In genomic region chr16:25177512-25177830, GRCh38 we compare ENCODE assay signal across 24 cellular contexts. TPM values are rescaled to one million over a fixed set of nuclear protein-coding genes. Genes with fewer than 3 reads are reported as not detected.
"Had no signal": no experiment of that assay in that cellular context is flagged by ENCODE, and none has a peak within 500 bp of the region (broad histone marks: within the 10 kb centered on the region; RNA-seq: fewer than 3 reads in every experiment).

No MANE protein-coding gene starts in this region.

- H3K27me3 Mint-ChIP-seq: naive thymus-derived CD4-positive, alpha-beta T cell; stimulated activated naive B cell treated with anti-CD40 and anti-IgM and Interleukin-4, amounts not matched to agents 10 μg/mL and 1 μg/mL and 100 μg/mL, for 72 hours; stimulated activated naive CD8-positive, alpha-beta T cell treated with anti-CD3 and anti-CD28 coated beads, Interleukin-15, amount 100 ng/mL, for 72 hours; type B pancreatic cell had no signal

- H3K27ac Mint-ChIP-seq: type B pancreatic cell had no signal

- ATAC-seq: esophagus mucosa; gastrocnemius medialis; left ventricle myocardium superior; naive thymus-derived CD4-positive, alpha-beta T cell; stimulated activated naive B cell treated with anti-CD40 and anti-IgM and Interleukin-4, amounts not matched to agents 10 μg/mL and 1 μg/mL and 100 μg/mL, for 72 hours; stimulated activated naive CD8-positive, alpha-beta T cell treated with anti-CD3 and anti-CD28 coated beads, Interleukin-15, amount 100 ng/mL, for 72 hours had no signal

- DNase-seq: effector CD8-positive, alpha-beta T cell; gastrocnemius medialis; heart right ventricle; islet precursor cell; left ventricle myocardium superior; midbrain; naive thymus-derived CD4-positive, alpha-beta T cell; nephron progenitor cell; sigmoid colon; stimulated activated CD4-positive, alpha-beta T cell treated with anti-CD3 and anti-CD28 coated beads, Interleukin-2, amount 100 ng/mL, for 24 hours; stimulated activated CD4-positive, alpha-beta T cell treated with anti-CD3 and anti-CD28 coated beads, Interleukin-4, amount 100 ng/mL, for 4 hours; stimulated activated naive B cell treated with anti-CD40 and anti-IgM and Interleukin-4, amounts not matched to agents 10 μg/mL and 1 μg/mL and 100 μg/mL, for 72 hours; stimulated activated naive CD8-positive, alpha-beta T cell treated with anti-CD3 and anti-CD28 coated beads, Interleukin-15, amount 100 ng/mL, for 72 hours had no signal

- H3K9me3 ChIP-seq: gastrocnemius medialis, heart right ventricle, sigmoid colon, thoracic aorta had no signal

- H3K4me3 ChIP-seq: coronary artery, gastrocnemius medialis, heart right ventricle, lung, sigmoid colon, skin epidermis, thoracic aorta had no signal

- H3K27ac ChIP-seq: coronary artery, gastrocnemius medialis, heart right ventricle, sigmoid colon, skin epidermis, thoracic aorta had no signal

- H3K27me3 ChIP-seq: gastrocnemius medialis, heart right ventricle, sigmoid colon had no signal

- H3K4me1 Mint-ChIP-seq: stimulated activated naive B cell treated with anti-CD40 and anti-IgM and Interleukin-4, amounts not matched to agents 10 μg/mL and 1 μg/mL and 100 μg/mL, for 72 hours had no signal

- H3K4me1 ChIP-seq: gastrocnemius medialis, heart right ventricle, sigmoid colon had no signal

- H3K9me3 Mint-ChIP-seq: naive thymus-derived CD4-positive, alpha-beta T cell; nephron progenitor cell; stimulated activated naive B cell treated with anti-CD40 and anti-IgM and Interleukin-4, amounts not matched to agents 10 μg/mL and 1 μg/mL and 100 μg/mL, for 72 hours; stimulated activated naive CD8-positive, alpha-beta T cell treated with anti-CD3 and anti-CD28 coated beads, Interleukin-15, amount 100 ng/mL, for 72 hours; type B pancreatic cell had no signal

- H3K4me3 Mint-ChIP-seq: naive thymus-derived CD4-positive, alpha-beta T cell; nephron progenitor cell; stimulated activated naive B cell treated with anti-CD40 and anti-IgM and Interleukin-4, amounts not matched to agents 10 μg/mL and 1 μg/mL and 100 μg/mL, for 72 hours; stimulated activated naive CD8-positive, alpha-beta T cell treated with anti-CD3 and anti-CD28 coated beads, Interleukin-15, amount 100 ng/mL, for 72 hours; type B pancreatic cell had no signal

RNA-seq across cellular contexts. Expression of gene AQP8, which starts 39.3 kb away (rescaled TPM):
- total RNA-seq: chondrocyte, dermis microvascular lymphatic vessel endothelial cell, esophagus mucosa, fibroblast of lung, heart right ventricle, left ventricle myocardium superior, lung, omental fat pad, pulmonary artery endothelial cell had no signal
